Comparison of ENCODE assay signal across 14 cellular contexts in the genomic region with DNA sequence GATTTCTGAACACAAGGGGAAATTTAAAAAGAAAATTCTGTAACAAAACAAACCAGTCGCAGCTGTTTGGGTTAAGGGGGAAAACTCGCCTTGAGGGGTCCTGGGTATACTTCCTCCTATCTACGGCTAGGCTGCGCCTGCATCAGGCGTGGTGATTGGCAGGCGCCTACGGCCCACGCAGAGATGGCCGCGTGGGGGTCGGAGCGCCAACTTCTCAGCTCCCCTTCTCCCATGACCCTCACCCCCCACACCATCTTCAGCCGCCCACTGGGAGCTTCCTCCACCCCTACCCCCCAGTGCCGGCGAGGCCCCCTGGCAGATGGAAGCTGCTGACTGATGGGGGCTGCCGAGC. TPM values are rescaled to one million over a fixed set of nuclear protein-coding genes. Genes with fewer than 3 reads are reported as not detected.
DNase-seq lines count a peak whose midpoint lies in the region; ATAC-seq and TF ChIP-seq lines count a peak whose summit lies in the region.
"Had no signal": no experiment of that assay in that cellular context is flagged by ENCODE, and none has a peak within 500 bp of the region (broad histone marks: within the 10 kb centered on the region; RNA-seq: fewer than 3 reads in every experiment).

No MANE protein-coding gene starts in this region.

- H3K9me3 ChIP-seq in IMR-90 (ENCODE audit: control insufficient read depth, insufficient read depth, low read length) (no peaks in the 10 kb centered on the region), parathyroid adenoma (ENCODE audit: control insufficient read depth, low read length) (no peaks in the 10 kb centered on the region), WERI-Rb-1 (ENCODE audit: severe bottlenecking) (no peaks in the 10 kb centered on the region)
- H3K9me3 ChIP-seq: uterus had no signal

- 66% methylated on average over 5 of the region's 16 CpGs; no CpG with 5 or more reads in 1 of the 2 experiments for WGBS in IMR-90 (ENCODE audit: extremely low coverage in 2 of 2, insufficient read length in 1 of 2), 2 experiments

- CTCF ChIA-PET in IMR-90 (lab: Yijun Ruan, JAX), result no interaction called here

- H3K36me3 ChIP-seq in ACC112 (ENCODE audit: insufficient read depth, low read length) (0 out of 2 replicates have a peak, but pooled peaks cover 7% of the 10 kb centered on the region), IMR-90 (ENCODE audit: control insufficient read depth, insufficient read depth, low read length) (peaks cover 19% of the 10 kb centered on the region), parathyroid adenoma (ENCODE audit: control insufficient read depth, insufficient read depth, low read length) (no peaks in the 10 kb centered on the region), WERI-Rb-1 (no peaks in the 10 kb centered on the region)
- H3K36me3 ChIP-seq: uterus had no signal

- peaks cover 8% of the 10 kb centered on the region; the same call in 1 of the 2 replicates for H3K9me1 ChIP-seq in IMR-90 (ENCODE audit: insufficient read depth, low read length)

- peak overlapping the region; percentile 42 for H3K4ac ChIP-seq in IMR-90 (ENCODE audit: low read depth, low read length)

- DNase-seq in IMR-90 (no peak), epithelial cell of proximal tubule (ENCODE audit: low read depth) (no peak), WERI-Rb-1 (no peak), NCI-H1048 (lab: John Stamatoyannopoulos, UW) (no peak)
- DNase-seq: DMS 273 treated with DMSO at 0.1 percent for 48 hours, dorsolateral prefrontal cortex, KG1, NCI-H82, Right ventricle myocardium superior, uterus had no signal

- POLR2A ChIA-PET in IMR-90 (lab: Charles Lee; ENCODE audit: unreplicated experiment), result interaction anchor here (0.6 kb wide), 2 partner anchors 359 to 416 kb away, joined by 3 read pairs; no protein-coding TSS in a partner anchor

- no TSS peak for BruUV-seq in IMR-90 (replicated peaks; lab: Mats Ljungman, UMichigan)

- peak overlapping the region; percentile 37 for H2AK9ac ChIP-seq in IMR-90 (replicated peaks; ENCODE audit: low read depth, low read length, poor library complexity)

- TF ChIP-seq CTCF in IMR-90 (conservative IDR thresholded peaks at IDR 0.05; ENCODE audit: low read depth, low read length), result no peak
- no peak for TF ChIP-seq CTCF in epithelial cell of proximal tubule (conservative IDR thresholded peaks at IDR 0.05; ENCODE audit: low read depth, low read length)
- TF ChIP-seq CTCF in parathyroid adenoma (IDR thresholded peaks at IDR 0.05), result no peak
- TF ChIP-seq CTCF in WERI-Rb-1 (IDR thresholded peaks at IDR 0.05; ENCODE audit: low read depth, low read length), result no peak

- no peak overlapping the region for H2BK20ac ChIP-seq in IMR-90 (ENCODE audit: low read depth, low read length)

- 0 out of 2 replicates have a peak overlapping the region, but pooled peaks have one; percentile 55 for H3K14ac ChIP-seq in IMR-90 (replicated peaks; ENCODE audit: low read depth, low read length)

- in situ Hi-C loops in IMR-90 (cut with MboI; ENCODE audit: low sequenced_read_pairs), result loop anchor here (5.0 to 25.0 kb wide), 3 partner anchors 85 to 925 kb away; a partner anchor contains a TSS

- H4K8ac ChIP-seq in IMR-90 (ENCODE audit: low read depth in 2 of 2, low read length in 2 of 2), result peak overlapping the region; percentile 29 to 43; a peak in 2 of 4 replicates

- no peak overlapping the region; the same call in 1 of the 2 replicates for H3K18ac ChIP-seq in IMR-90 (ENCODE audit: low read depth, low read length)

- H3K4me3 ChIP-seq in ACC112 (ENCODE audit: low read depth, low read length), result no peak overlapping the region
- no peak overlapping the region for H3K4me3 ChIP-seq in IMR-90 (ENCODE audit: insufficient read depth, low read depth, low read length)
- peak overlapping the region; percentile 43 for H3K4me3 ChIP-seq in epithelial cell of proximal tubule (ENCODE audit: low read depth, low read length)
- H3K4me3 ChIP-seq in parathyroid adenoma (ENCODE audit: low read depth, low read length), result peak overlapping the region; percentile 87
- no peak overlapping the region for H3K4me3 ChIP-seq in WERI-Rb-1 (ENCODE audit: low read depth, low read length)

- no peak overlapping the region for H2BK15ac ChIP-seq in IMR-90 (ENCODE audit: low read depth, low read length)

- peaks cover 21 to 59% of the 10 kb centered on the region in 2 experiments for H3K79me1 ChIP-seq in IMR-90 (ENCODE audit: low read depth in 1 of 2, low read length in 2 of 2)

- peak overlapping the region; percentile 27; the same call in 1 of the 2 replicates for H4K5ac ChIP-seq in IMR-90 (ENCODE audit: low read depth, low read length)

- H3K9ac ChIP-seq in IMR-90 (ENCODE audit: low read depth, low read length) (no peak overlapping the region), parathyroid adenoma (peak overlapping the region; percentile 61)

- H3K79me2 ChIP-seq in ACC112 (ENCODE audit: control insufficient read depth, insufficient read depth, low read length, unreplicated experiment) (peaks cover 7% of the 10 kb centered on the region), parathyroid adenoma (peaks cover 44% of the 10 kb centered on the region)

- TF ChIP-seq POLR2A in IMR-90 (IDR thresholded peaks at IDR 0.05; ENCODE audit: low read depth, low read length), result no peak

- H3K56ac ChIP-seq in IMR-90 (ENCODE audit: extremely low read depth, insufficient read depth, low read length), result no peak overlapping the region

- H2BK120ac ChIP-seq in IMR-90 (ENCODE audit: low read depth, low read length), result no peak overlapping the region

- H3K27ac ChIP-seq in ACC112 (ENCODE audit: low read depth, low read length) (no peak overlapping the region), IMR-90 (ENCODE audit: insufficient read depth, low read length) (no peak overlapping the region), parathyroid adenoma (peak overlapping the region; percentile 96), WERI-Rb-1 (no peak overlapping the region)
- H3K27ac ChIP-seq: uterus had no signal

- H2BK5ac ChIP-seq in IMR-90 (ENCODE audit: low read depth, low read length, poor library complexity, severe bottlenecking), result no peak overlapping the region

- dilution Hi-C loops in IMR-90 (cut with HindIII; ENCODE audit: low sequenced_read_pairs, unreplicated experiment), result loop anchor here (25.0 kb wide), 1 partner anchor 400 kb away; no protein-coding TSS in a partner anchor

- ATAC-seq in IMR-90 (ENCODE audit: low read depth), result no peak
- no peak for ATAC-seq in HG02763 (IDR thresholded peaks at IDR 0.05; ENCODE audit: unreplicated experiment)
- no peak for ATAC-seq in GM18867 (IDR thresholded peaks at IDR 0.05; ENCODE audit: unreplicated experiment)

- TF ChIP-seq RAD21 in IMR-90 (IDR thresholded peaks at IDR 0.05; ENCODE audit: low read length), result no peak

- no peak overlapping the region for H3K23ac ChIP-seq in IMR-90 (ENCODE audit: low read depth, low read length)

- no peaks in the 10 kb centered on the region for H3K27me3 ChIP-seq in ACC112 (ENCODE audit: insufficient read depth, low read length)
- no peaks in the 10 kb centered on the region for H3K27me3 ChIP-seq in IMR-90 (ENCODE audit: control insufficient read depth, insufficient read depth, low read length)
- H3K27me3 ChIP-seq in parathyroid adenoma (ENCODE audit: control insufficient read depth, insufficient read depth, low read length), result no peaks in the 10 kb centered on the region
- no peaks in the 10 kb centered on the region for H3K27me3 ChIP-seq in WERI-Rb-1 (ENCODE audit: insufficient read depth, low read depth, severe bottlenecking)

- H2AK5ac ChIP-seq in IMR-90 (ENCODE audit: low read depth, low read length), result no peak overlapping the region; the same call in 1 of the 2 replicates

- peak overlapping the region; percentile 70 for H2AFZ ChIP-seq in ACC112 (ENCODE audit: low read length, unreplicated experiment)
- H2AFZ ChIP-seq in IMR-90 (replicated peaks; ENCODE audit: low read length, poor library complexity), result peak overlapping the region; percentile 86
- peak overlapping the region; percentile 25 for H2AFZ ChIP-seq in parathyroid adenoma

- intact Hi-C loops in IMR-90 (cut with micrococcal nuclease), result no loop called here

- H4K91ac ChIP-seq in IMR-90 (ENCODE audit: insufficient read depth, low read depth, low read length), result 0 out of 2 replicates have a peak overlapping the region, but pooled peaks have one; percentile 8

- H3K4me1 ChIP-seq in ACC112 (ENCODE audit: control insufficient read depth, insufficient read depth, low read length, unreplicated experiment) (peaks cover 26% of the 10 kb centered on the region), IMR-90 (ENCODE audit: control insufficient read depth, insufficient read depth, low read length) (peaks cover 17% of the 10 kb centered on the region), parathyroid adenoma (peaks cover 51% of the 10 kb centered on the region)

- no peaks in the 10 kb centered on the region for H4K20me1 ChIP-seq in IMR-90 (ENCODE audit: insufficient read depth, low read length)

- H3K4me2 ChIP-seq in IMR-90 (ENCODE audit: low read depth, low read length), result no peak overlapping the region
- H3K4me2 ChIP-seq in parathyroid adenoma (ENCODE audit: low read length), result peak overlapping the region; percentile 94

TF ChIP-seq in IMR-90, 13 proteins besides CTCF, POLR2A, EP300 and RAD21:
- TF ChIP-seq RCOR1 (IDR thresholded peaks at IDR 0.05; ENCODE audit: insufficient replicate concordance, low read length) (no peak), MAFK (IDR thresholded peaks at IDR 0.05; ENCODE audit: low read depth, low read length) (no peak), MAZ (IDR thresholded peaks at IDR 0.05; ENCODE audit: borderline replicate concordance, low read depth, low read length) (no peak), BHLHE40 (IDR thresholded peaks at IDR 0.05; ENCODE audit: low read depth, low read length) (no peak), CHD1 (IDR thresholded peaks at IDR 0.05; ENCODE audit: low read depth, low read length) (no peak), RFX5 (IDR thresholded peaks at IDR 0.05; ENCODE audit: low read depth, low read length) (no peak), NFE2L2 (IDR thresholded peaks at IDR 0.05; ENCODE audit: low read depth, low read length) (no peak), MXI1 (IDR thresholded peaks at IDR 0.05; ENCODE audit: borderline replicate concordance, low read depth, low read length) (no peak), FOS (IDR thresholded peaks at IDR 0.05; ENCODE audit: low read depth, low read length) (no peak)
- TF ChIP-seq, protein P1, sequence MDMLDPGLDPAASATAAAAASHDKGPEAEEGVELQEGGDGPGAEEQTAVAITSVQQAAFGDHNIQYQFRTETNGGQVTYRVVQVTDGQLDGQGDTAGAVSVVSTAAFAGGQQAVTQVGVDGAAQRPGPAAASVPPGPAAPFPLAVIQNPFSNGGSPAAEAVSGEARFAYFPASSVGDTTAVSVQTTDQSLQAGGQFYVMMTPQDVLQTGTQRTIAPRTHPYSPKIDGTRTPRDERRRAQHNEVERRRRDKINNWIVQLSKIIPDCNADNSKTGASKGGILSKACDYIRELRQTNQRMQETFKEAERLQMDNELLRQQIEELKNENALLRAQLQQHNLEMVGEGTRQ (IDR thresholded peaks at IDR 0.05; ENCODE audit: low read depth, low read length), result no peak

RNA-seq across cellular contexts. Expression of a gene that starts 12.2 kb away (rescaled TPM):
- total RNA-seq in IMR-90 (2012; rRNA removed) (7.7 and 8.6 TPM in 2 replicates), epithelial cell of proximal tubule (4.6 and 6.5 TPM in 2 replicates)
- 15.0 and 15.1 TPM in 2 replicates for polyA plus RNA-seq in IMR-90 (2012; rRNA removed)
- polyA plus RNA-seq in IMR-90 (2012; cell fraction: cytosol; rRNA removed), result 12.2 and 21.4 TPM in 2 replicates
- polyA plus RNA-seq in IMR-90 (2012; cell fraction: nucleus; rRNA removed; ENCODE audit: low replicate concordance), result 8.8 and 12.1 TPM in 2 replicates
- total RNA-seq: Right ventricle myocardium superior had no signal

Comparison
In these comparisons a context has a peak if more than half of its experiments do, and no peak if none do; other contexts are left out.
1. H2AFZ ChIP-seq: peak in every context shown above with its lines; median percentile 86 in IMR-90; 70 in ACC112; 25 in parathyroid adenoma.
2. H3K4me3 ChIP-seq: peak in epithelial cell of proximal tubule (single experiment) and parathyroid adenoma (single experiment); none in ACC112 (single experiment), IMR-90 (single experiment) and WERI-Rb-1 (single experiment).